Comparison of ENCODE assay signal across 17 cellular contexts in the genomic region with DNA sequence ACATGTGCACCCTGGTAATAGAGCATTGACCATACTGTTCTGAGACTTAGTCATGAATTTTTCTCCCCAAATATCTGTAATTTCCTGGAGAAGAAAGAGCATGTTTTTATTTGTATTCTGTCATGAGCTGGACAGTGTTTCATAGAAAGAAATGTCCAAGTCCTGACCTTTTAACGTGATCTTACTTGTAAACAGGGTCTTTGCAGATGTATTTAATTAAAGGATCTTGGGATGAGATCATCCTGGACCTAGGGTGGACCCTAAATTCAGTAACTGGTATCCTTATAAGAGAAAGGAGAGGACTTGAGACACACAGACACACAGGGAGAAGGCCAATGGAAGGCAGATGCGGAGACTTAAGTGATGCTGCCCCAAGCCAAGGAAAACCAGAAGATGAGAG.
"Had no signal": no experiment of that assay in that cellular context is flagged by ENCODE, and none has a peak within 500 bp of the region (broad histone marks: within the 10 kb centered on the region; RNA-seq: fewer than 3 reads in every experiment).

No MANE protein-coding gene starts in this region.

- DNase-seq: activated CD4-positive, alpha-beta memory T cell treated with anti-CD3 and anti-CD28 coated beads for 36 hours; activated naive CD8-positive, alpha-beta T cell treated with anti-CD3 and anti-CD28 coated beads, Interleukin-2, amount 10 ng/mL, durations not matched to agents 7 days and 5 days; activated T-cell treated with anti-CD3 and anti-CD28 coated beads for 4 hours; amygdala; body of pancreas; central memory CD4-positive, alpha-beta T cell; dorsolateral prefrontal cortex; erythroblast; spleen; stimulated activated naive B cell treated with anti-CD40 and anti-IgM and Interleukin-4, amounts not matched to agents 10 μg/mL and 1 μg/mL and 100 μg/mL, for 72 hours; T-helper 17 cell; WERI-Rb-1 had no signal

- H3K36me3 ChIP-seq: neutrophil, spleen, thoracic aorta had no signal

- ATAC-seq: body of pancreas; stimulated activated naive B cell treated with anti-CD40 and anti-IgM and Interleukin-4, amounts not matched to agents 10 μg/mL and 1 μg/mL and 100 μg/mL, for 72 hours; T-helper 17 cell had no signal

- H3K27me3 ChIP-seq: body of pancreas had no signal

- FAIRE-seq: colon had no signal

- H3K36me3 Mint-ChIP-seq: activated CD4-positive, alpha-beta memory T cell treated with anti-CD3 and anti-CD28 coated beads for 36 hours had no signal

- H3K9me3 ChIP-seq: body of pancreas, neutrophil, spleen, thoracic aorta had no signal

- H3K4me1 ChIP-seq: parathyroid adenoma had no signal

- H3K9me3 Mint-ChIP-seq: activated naive CD8-positive, alpha-beta T cell treated with anti-CD3 and anti-CD28 coated beads, Interleukin-2, amount 10 ng/mL, durations not matched to agents 7 days and 5 days; stimulated activated naive B cell treated with anti-CD40 and anti-IgM and Interleukin-4, amounts not matched to agents 10 μg/mL and 1 μg/mL and 100 μg/mL, for 72 hours had no signal

- H3K4me3 ChIP-seq: body of pancreas, dorsolateral prefrontal cortex, spleen, thoracic aorta had no signal

- H3K27ac ChIP-seq: body of pancreas, dorsolateral prefrontal cortex, neutrophil, parathyroid adenoma, spleen, thoracic aorta, WERI-Rb-1 had no signal

- H3K4me3 Mint-ChIP-seq: activated CD4-positive, alpha-beta memory T cell treated with anti-CD3 and anti-CD28 coated beads for 36 hours; activated naive CD8-positive, alpha-beta T cell treated with anti-CD3 and anti-CD28 coated beads, Interleukin-2, amount 10 ng/mL, durations not matched to agents 7 days and 5 days; memory B cell; stimulated activated naive B cell treated with anti-CD40 and anti-IgM and Interleukin-4, amounts not matched to agents 10 μg/mL and 1 μg/mL and 100 μg/mL, for 72 hours; T-helper 17 cell had no signal

- H3K27ac Mint-ChIP-seq: activated CD4-positive, alpha-beta memory T cell treated with anti-CD3 and anti-CD28 coated beads for 36 hours; activated naive CD8-positive, alpha-beta T cell treated with anti-CD3 and anti-CD28 coated beads, Interleukin-2, amount 10 ng/mL, durations not matched to agents 7 days and 5 days; memory B cell; stimulated activated naive B cell treated with anti-CD40 and anti-IgM and Interleukin-4, amounts not matched to agents 10 μg/mL and 1 μg/mL and 100 μg/mL, for 72 hours; T-helper 17 cell had no signal

- H3K9ac ChIP-seq: parathyroid adenoma had no signal
